11 cellular contexts compared by ENCODE assay signal in the genomic region with DNA sequence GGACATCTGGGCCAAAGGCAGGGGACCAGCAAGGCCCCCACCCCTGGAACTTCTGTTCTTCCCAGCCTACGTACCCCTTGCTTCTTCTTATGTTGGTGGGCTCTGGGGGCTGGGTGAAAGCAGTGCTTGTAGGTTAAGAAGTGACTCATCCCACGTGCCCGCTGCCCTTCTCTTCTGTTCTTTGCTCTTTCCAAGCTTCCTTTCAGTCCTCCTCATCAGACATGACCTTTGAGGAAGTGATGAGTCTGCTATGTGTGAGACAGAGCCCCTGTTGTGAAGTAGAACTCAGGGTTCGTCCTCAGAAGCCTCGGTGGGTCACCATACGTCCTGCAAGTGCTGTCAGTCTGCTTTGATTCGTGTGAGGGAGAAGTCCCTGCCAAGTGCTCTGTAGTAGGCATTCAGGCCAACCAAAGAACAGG. TPM values are rescaled to one million over a fixed set of nuclear protein-coding genes. Genes with fewer than 3 reads are reported as not detected.
DNase-seq lines count a peak whose midpoint lies in the region; ATAC-seq, FAIRE-seq and TF ChIP-seq lines count a peak whose summit lies in the region.
"Had no signal": no experiment of that assay in that cellular context is flagged by ENCODE, and none has a peak within 500 bp of the region (broad histone marks: within the 10 kb centered on the region; RNA-seq: fewer than 3 reads in every experiment).

No MANE protein-coding gene starts in this region.

- H3K9me3 Mint-ChIP-seq in CD14-positive monocyte = no peaks in the 10 kb centered on the region
- no peaks in the 10 kb centered on the region for H3K9me3 Mint-ChIP-seq in nephron progenitor cell

- 89% methylated on average over 7 of the region's 7 CpGs for WGBS in K562 (ENCODE audit: insufficient coverage, low coverage, missing lambda C conversion rate)

- no peak overlapping the region for H3K27ac ChIP-seq in K562 (ENCODE audit: extremely low read depth, low read depth, low read length)
- H3K27ac ChIP-seq in PC-9 = no peak overlapping the region
- H3K27ac ChIP-seq: parathyroid adenoma had no signal

- POLR2A ChIA-PET in K562 (lab: Yijun Ruan, JAX) (interaction anchor here (0.6 to 68.9 kb wide), 4 partner anchors 0 to 1416 kb away, joined by 3 to 1693 read pairs (median 848); a partner anchor contains a TSS), PC-9 (lab: Charles Lee; ENCODE audit: unreplicated experiment) (no interaction called here)

- peaks cover 28 to 36% of the 10 kb centered on the region in 2 experiments for H3K4me1 ChIP-seq in K562 (replicated peaks in 1 of 2; ENCODE audit: control insufficient read depth in 2 of 2, insufficient read depth in 2 of 2, low read length in 2 of 2)
- H3K4me1 ChIP-seq in PC-9 (replicated peaks; ENCODE audit: insufficient read depth) = no peaks in the 10 kb centered on the region
- H3K4me1 ChIP-seq: parathyroid adenoma had no signal

- peaks cover 25% of the 10 kb centered on the region for H3K9me1 ChIP-seq in K562 (ENCODE audit: control insufficient read depth, insufficient read depth, low read length)

- DNase-seq in CD14-positive monocyte (ENCODE audit: low spot score) (no peak), M059J (ENCODE audit: low read depth) (peak; percentile 40), K562 (ENCODE audit: extremely low read depth in 1 of 4, low spot score in 3 of 4) (peak in 2 of 4 experiments; percentile 61 to 66), nephron progenitor cell (no peak), SHP77 (lab: John Stamatoyannopoulos, UW) (no peak), PC-9 (no peak), NCI-H1092 (lab: John Stamatoyannopoulos, UW) (no peak), germinal center (ENCODE audit: low spot score) (no peak)
- DNase-seq: activated CD4-positive, CD25-positive, alpha-beta regulatory T cell; Karpas-422 had no signal

- intact Hi-C loops in CD14-positive monocyte (cut with micrococcal nuclease) = no loop called here
- intact Hi-C loops in K562 (cut with micrococcal nuclease) = no loop called here
- intact Hi-C loops in PC-9 (cut with micrococcal nuclease; ENCODE audit: unreplicated experiment) = no loop called here

- peaks cover 26% of the 10 kb centered on the region for H3K4me1 Mint-ChIP-seq in CD14-positive monocyte
- H3K4me1 Mint-ChIP-seq in nephron progenitor cell = peaks cover 45% of the 10 kb centered on the region

- CTCF ChIA-PET in K562 (lab: Yijun Ruan, JAX; ENCODE audit: low intra/inter-chr PET ratio) (interaction anchor here (0.9 kb wide), 1 partner anchor 45 kb away, joined by 3 read pairs; no protein-coding TSS in a partner anchor), PC-9 (lab: Charles Lee) (no interaction called here)

- no peak overlapping the region for H3K4me3 Mint-ChIP-seq in CD14-positive monocyte
- H3K4me3 Mint-ChIP-seq in nephron progenitor cell = no peak overlapping the region

- TF ChIP-seq POLR2A in K562 (conservative IDR thresholded peaks at IDR 0.05) = no peak

- H3K9me2 ChIP-seq in PC-9 (ENCODE audit: insufficient read depth) = no peaks in the 10 kb centered on the region

- H3K4me2 ChIP-seq in K562 (ENCODE audit: insufficient read depth, low read length) (no peak overlapping the region), PC-9 (no peak overlapping the region)

- no peaks in the 10 kb centered on the region for H3K27me3 Mint-ChIP-seq in CD14-positive monocyte (ENCODE audit: low read depth in 3 of 3)
- H3K27me3 Mint-ChIP-seq in nephron progenitor cell (ENCODE audit: low read depth, poor library complexity) = no peaks in the 10 kb centered on the region

- H3K36me3 ChIP-seq in K562 (ENCODE audit: control insufficient read depth, insufficient read depth, low read length) (peaks cover 72% of the 10 kb centered on the region), PC-9 (ENCODE audit: low read depth) (no peaks in the 10 kb centered on the region)

- H3K79me2 ChIP-seq in K562 (ENCODE audit: control insufficient read depth, insufficient read depth, low read length) (peaks cover 88% of the 10 kb centered on the region), PC-9 (ENCODE audit: low read depth) (peaks cover 92% of the 10 kb centered on the region)

- H3K27ac Mint-ChIP-seq in CD14-positive monocyte (peak overlapping the region in 5 of 7 donors; percentile 2 to 84 (median 73)), nephron progenitor cell (peak overlapping the region; percentile 94)

- no peak overlapping the region for H3K9ac ChIP-seq in K562 (ENCODE audit: insufficient read depth in 1 of 2, low read depth in 2 of 2, low read length in 2 of 2)
- H3K9ac ChIP-seq: parathyroid adenoma had no signal

- in situ Hi-C loops in K562 (cut with MboI) = no loop called here

- H3K27me3 ChIP-seq in K562 (ENCODE audit: control insufficient read depth in 2 of 2, insufficient read depth in 2 of 2, low read length in 2 of 2) = no peaks in the 10 kb centered on the region
- H3K27me3 ChIP-seq in PC-9 (ENCODE audit: insufficient read depth, low read depth) = no peaks in the 10 kb centered on the region

- no peak for TF ChIP-seq EP300 in K562 (IDR thresholded peaks at IDR 0.05; ENCODE audit: low read length)

- ATAC-seq in K562 = no peak

- peaks cover 61% of the 10 kb centered on the region for H4K20me1 ChIP-seq in K562 (replicated peaks; ENCODE audit: control insufficient read depth, insufficient read depth, low read length)
- peaks cover 46% of the 10 kb centered on the region for H4K20me1 ChIP-seq in PC-9 (ENCODE audit: insufficient read depth)

- FAIRE-seq in K562 (lab: Jason Lieb, UNC) = no peak

- H3K4me3 ChIP-seq in K562 (no peak overlapping the region), PC-9 (no peak overlapping the region)

- H3K36me3 Mint-ChIP-seq in CD14-positive monocyte = peaks cover 51 to 75% of the 10 kb centered on the region in 2 donors
- H3K36me3 Mint-ChIP-seq in nephron progenitor cell (ENCODE audit: low read depth) = peaks cover 20% of the 10 kb centered on the region

- TF ChIP-seq CTCF in CD14-positive monocyte (IDR thresholded peaks at IDR 0.05) (no peak), K562 (IDR thresholded peaks at IDR 0.05 in 2 of 3, conservative IDR thresholded peaks at IDR 0.05 in 1 of 3; ENCODE audit: insufficient read depth in 2 of 3, low read depth in 1 of 3, low read length in 3 of 3) (no peak), nephron progenitor cell (IDR thresholded peaks at IDR 0.05) (no peak), PC-9 (conservative IDR thresholded peaks at IDR 0.05) (no peak)

- TF ChIP-seq RAD21 in K562 (CRISPR knock-in tag; conservative IDR thresholded peaks at IDR 0.05 in 1 of 2, IDR thresholded peaks at IDR 0.05 in 1 of 2) = no peak

- H2AFZ ChIP-seq in K562 (ENCODE audit: low read depth, low read length) (no peak overlapping the region), PC-9 (no peak overlapping the region)
- H2AFZ ChIP-seq: parathyroid adenoma had no signal

- H3K9me3 ChIP-seq in K562 (replicated peaks; ENCODE audit: control insufficient read depth, insufficient read depth, low read depth, low read length) (no peaks in the 10 kb centered on the region), PC-9 (ENCODE audit: insufficient read depth, low read depth) (no peaks in the 10 kb centered on the region)

- H3F3A ChIP-seq in PC-9 (ENCODE audit: insufficient read depth, low read depth) = no peaks in the 10 kb centered on the region

- BruUV-seq in K562 (replicated peaks; lab: Mats Ljungman, UMichigan) (no TSS peak), PC-9 (replicated peaks; lab: Mats Ljungman, UMichigan) (no TSS peak)

TF ChIP-seq in K562, 482 proteins besides CTCF, POLR2A, EP300 and RAD21 (continues in another document):
- no peak for TF ChIP-seq ZNF77 (CRISPR knock-in tag; IDR thresholded peaks at IDR 0.05)

RNA-seq across cellular contexts. Expression of a gene that starts 12.7 kb away (rescaled TPM):
- polyA plus RNA-seq in CD14-positive monocyte (10 to 100 TPM; 10.0 to 17.8 TPM), K562 (2011; rRNA removed) (40.4 and 111 TPM in 2 replicates), K562 (2014; fragmentation: Illumina TruSeq; extraction: Trizol) (76.0 and 122 TPM in 2 replicates), K562 (2014; fragmentation: Nextera tagmentation; extraction: Ambion mirVana) (1 to 10 TPM; 4.0 to 5.2 TPM), K562 (2014; rRNA removed) (102 and 130 TPM in 2 replicates)
- total RNA-seq in M059J (2014; rRNA removed; shearing (Covaris generic)) = 22.3 and 27.9 TPM in 2 replicates
- 482 and 971 TPM in 2 replicates for total RNA-seq in K562 (2011; cell fraction: chromatin; rRNA removed; ENCODE audit: low replicate concordance)
- total RNA-seq in K562 (2011; cell fraction: nucleolus; rRNA removed) = 663 TPM in 2 replicates
- 469 and 476 TPM in 2 replicates for total RNA-seq in K562 (2011; cell fraction: nucleoplasm; rRNA removed)
- total RNA-seq in K562 (2014; rRNA removed) (72.6 and 103 TPM in 2 replicates), K562 (2014; rRNA removed; fragmentation: Illumina TruSeq; extraction: Trizol) (26.1 and 26.4 TPM in 2 replicates), K562 (2015; rRNA removed; fragmentation: Illumina TruSeq; extraction: Trizol) (59.2 and 60.1 TPM in 2 replicates), K562 (2021) (264 and 271 TPM in 2 replicates), PC-9 (2021) (82.0 and 87.9 TPM in 2 replicates)
- polyA plus RNA-seq in K562 (2011; cell fraction: cytosol; rRNA removed) = 75.5 and 117 TPM in 2 replicates
- 369 and 471 TPM in 2 replicates for polyA plus RNA-seq in K562 (2011; cell fraction: nucleus; rRNA removed)
- polyA plus RNA-seq in K562 (2012) = 148 and 229 TPM in 2 replicates
- 98.8 and 108 TPM in 2 replicates for polyA minus RNA-seq in K562 (2011; rRNA and poly(A)+ RNA removed)
- 188 and 326 TPM in 2 replicates for polyA minus RNA-seq in K562 (2011; cell fraction: cytosol; rRNA and poly(A)+ RNA removed)
- 310 and 409 TPM in 2 replicates for polyA minus RNA-seq in K562 (2011; cell fraction: nucleus; rRNA and poly(A)+ RNA removed)

RNA-seq across cellular contexts. Expression of a gene that starts 24.5 kb away (rescaled TPM):
- polyA plus RNA-seq in CD14-positive monocyte (1 to 10 TPM; 7.8 to 9.2 TPM), K562 (2011; rRNA removed) (25.6 and 43.0 TPM in 2 replicates), K562 (2014; fragmentation: Illumina TruSeq; extraction: Trizol) (15.4 and 16.5 TPM in 2 replicates), K562 (2014; fragmentation: Nextera tagmentation; extraction: Ambion mirVana) (1 to 10 TPM; 1.3 to 1.8 TPM), K562 (2014; rRNA removed) (15.8 and 18.6 TPM in 2 replicates)
- total RNA-seq in M059J (2014; rRNA removed; shearing (Covaris generic)) = 17.5 and 21.2 TPM in 2 replicates
- total RNA-seq in K562 (2011; cell fraction: chromatin; rRNA removed; ENCODE audit: low replicate concordance) = 116 and 152 TPM in 2 replicates
- 68.5 and 75.0 TPM in 2 replicates for total RNA-seq in K562 (2011; cell fraction: nucleolus; rRNA removed)
- 88.1 and 101 TPM in 2 replicates for total RNA-seq in K562 (2011; cell fraction: nucleoplasm; rRNA removed)
- total RNA-seq in K562 (2014; rRNA removed) (15.1 and 15.6 TPM in 2 replicates), K562 (2014; rRNA removed; fragmentation: Illumina TruSeq; extraction: Trizol) (13.5 and 15.3 TPM in 2 replicates), K562 (2015; rRNA removed; fragmentation: Illumina TruSeq; extraction: Trizol) (15.2 and 15.7 TPM in 2 replicates), K562 (2021) (20.1 and 21.1 TPM in 2 replicates), PC-9 (2021) (17.7 and 20.0 TPM in 2 replicates)
- polyA plus RNA-seq in K562 (2011; cell fraction: cytosol; rRNA removed) = 24.5 and 36.2 TPM in 2 replicates
- 73.7 and 92.5 TPM in 2 replicates for polyA plus RNA-seq in K562 (2011; cell fraction: nucleus; rRNA removed)
- 15.0 and 42.6 TPM in 2 replicates for polyA plus RNA-seq in K562 (2012)
- polyA minus RNA-seq in K562 (2011; rRNA and poly(A)+ RNA removed) = 24.1 and 42.3 TPM in 2 replicates
- polyA minus RNA-seq in K562 (2011; cell fraction: cytosol; rRNA and poly(A)+ RNA removed) = 13.4 and 21.4 TPM in 2 replicates
- polyA minus RNA-seq in K562 (2011; cell fraction: nucleus; rRNA and poly(A)+ RNA removed) = 36.2 and 65.9 TPM in 2 replicates
